Comparison of ENCODE assay signal across 24 cellular contexts in the genomic region with DNA sequence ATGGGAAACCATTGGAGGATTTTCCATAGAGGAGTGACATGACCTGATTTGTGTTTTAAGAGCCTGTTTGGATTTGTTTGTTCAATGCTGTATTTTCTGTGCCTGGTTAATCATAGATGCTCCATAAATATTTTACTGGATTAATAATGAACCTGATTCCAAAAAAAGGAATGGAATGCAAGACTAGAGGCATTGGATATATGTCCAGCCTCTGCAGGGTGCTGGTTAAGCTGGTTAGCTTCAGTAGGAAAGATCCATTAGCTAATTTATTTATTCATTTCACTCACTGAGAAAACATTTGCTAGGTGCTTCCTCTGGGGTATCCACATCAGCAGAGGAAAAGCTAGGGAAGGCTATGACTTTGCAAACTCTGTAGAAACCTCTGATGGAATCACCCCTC. TPM values are rescaled to one million over a fixed set of nuclear protein-coding genes. Genes with fewer than 3 reads are reported as not detected.
DNase-seq lines count a peak whose midpoint lies in the region; ATAC-seq and TF ChIP-seq lines count a peak whose summit lies in the region.
"Had no signal": no experiment of that assay in that cellular context is flagged by ENCODE, and none has a peak within 500 bp of the region (broad histone marks: within the 10 kb centered on the region; RNA-seq: fewer than 3 reads in every experiment).

No MANE protein-coding gene starts in this region.

- peak; percentile 88 for DNase-seq in Caki2 (ENCODE audit: low read depth)
- no peak for DNase-seq in body of pancreas
- DNase-seq in kidney tubule cell (ENCODE audit: low spot score) = peak; percentile 64
- peak; percentile 87 for DNase-seq in renal cortical epithelial cell (ENCODE audit: low read depth)
- no peak for DNase-seq in posterior vena cava (ENCODE audit: low spot score)
- no peak for DNase-seq in dermis blood vessel endothelial cell
- DNase-seq in natural killer cell treated with Interleukin-12 subunit alpha and Interleukin-12 subunit beta and Interleukin-15 and Interleukin-18, amount 100 ng/mL, for 72 hours (ENCODE audit: low spot score) = no peak
- DNase-seq: AML-193; Caco-2; CD4-positive, alpha-beta T cell; CD8-positive, alpha-beta T cell; DMS 273 treated with DMSO at 0.1 percent for 48 hours; DMS153; DMS53; DMS79; DND-41; EL; GDM1 had no signal

- H3K27me3 Mint-ChIP-seq in natural killer cell treated with Interleukin-12 subunit alpha and Interleukin-12 subunit beta and Interleukin-15 and Interleukin-18, amount 100 ng/mL, for 72 hours = peaks cover under 1 to 8% of the 10 kb centered on the region in 2 donors

- no peak for TF ChIP-seq POLR2A in body of pancreas (IDR thresholded peaks at IDR 0.05)

- TF ChIP-seq CTCF in body of pancreas (IDR thresholded peaks at IDR 0.05) = no peak

- in situ Hi-C loops in Caki2 (cut with HindIII; ENCODE audit: low pct_unique_long_range_greater_than_20kb, low sequenced_read_pairs) = no loop called here

- H3K4me3 ChIP-seq in body of pancreas = no peak overlapping the region
- H3K4me3 ChIP-seq: A549; BLaER1 treated with 17β-estradiol and CSF1 and Interleukin-3, amounts not matched to agents 10 nM and 100 nM; GM12878 had no signal

- H3K36me3 Mint-ChIP-seq in natural killer cell treated with Interleukin-12 subunit alpha and Interleukin-12 subunit beta and Interleukin-15 and Interleukin-18, amount 100 ng/mL, for 72 hours = no peaks in the 10 kb centered on the region
- H3K36me3 Mint-ChIP-seq: CD8-positive, alpha-beta T cell had no signal

- H3K4me1 Mint-ChIP-seq in natural killer cell treated with Interleukin-12 subunit alpha and Interleukin-12 subunit beta and Interleukin-15 and Interleukin-18, amount 100 ng/mL, for 72 hours (ENCODE audit: low read depth in 2 of 2) = no peaks in the 10 kb centered on the region
- H3K4me1 Mint-ChIP-seq: B cell had no signal

- H3K9me3 ChIP-seq in body of pancreas = no peaks in the 10 kb centered on the region
- H3K9me3 ChIP-seq: A549 had no signal

- no peak overlapping the region for H3K27ac Mint-ChIP-seq in natural killer cell treated with Interleukin-12 subunit alpha and Interleukin-12 subunit beta and Interleukin-15 and Interleukin-18, amount 100 ng/mL, for 72 hours
- H3K27ac Mint-ChIP-seq: B cell; CD4-positive, alpha-beta T cell; CD8-positive, alpha-beta T cell had no signal

- no peak overlapping the region for H3K4me3 Mint-ChIP-seq in natural killer cell treated with Interleukin-12 subunit alpha and Interleukin-12 subunit beta and Interleukin-15 and Interleukin-18, amount 100 ng/mL, for 72 hours
- H3K4me3 Mint-ChIP-seq: B cell; CD4-positive, alpha-beta T cell; CD8-positive, alpha-beta T cell had no signal

- intact Hi-C loops in body of pancreas (cut with DNase I) (no loop called here), posterior vena cava (cut with DNase I) (no loop called here)

- no peaks in the 10 kb centered on the region for H3K27me3 ChIP-seq in body of pancreas
- H3K27me3 ChIP-seq: BLaER1 treated with 17β-estradiol and CSF1 and Interleukin-3, amounts not matched to agents 10 nM and 100 nM had no signal

- ATAC-seq in body of pancreas = peak; percentile 47
- ATAC-seq in natural killer cell treated with Interleukin-12 subunit alpha and Interleukin-12 subunit beta and Interleukin-15 and Interleukin-18, amount 100 ng/mL, for 72 hours = no peak
- ATAC-seq: A549; CD8-positive, alpha-beta T cell; GM12878 had no signal

- peaks cover 16% of the 10 kb centered on the region for H3K4me1 ChIP-seq in body of pancreas
- H3K4me1 ChIP-seq: A549; BLaER1 treated with 17β-estradiol and CSF1 and Interleukin-3, amounts not matched to agents 10 nM and 100 nM; Caco-2 had no signal

- H3K9me3 Mint-ChIP-seq in natural killer cell treated with Interleukin-12 subunit alpha and Interleukin-12 subunit beta and Interleukin-15 and Interleukin-18, amount 100 ng/mL, for 72 hours = peaks cover 2% of the 10 kb centered on the region

- peak overlapping the region in 2 of 4 donors; percentile 13 to 50 for H3K27ac ChIP-seq in body of pancreas
- H3K27ac ChIP-seq: 22Rv1; A549; BLaER1 treated with 17β-estradiol and CSF1 and Interleukin-3, amounts not matched to agents 10 nM and 100 nM; C4-2B had no signal

- no peaks in the 10 kb centered on the region for H3K36me3 ChIP-seq in body of pancreas (replicated peaks in 1 of 2; ENCODE audit: insufficient read depth in 1 of 2, low read depth in 2 of 2)
- H3K36me3 ChIP-seq: BLaER1 treated with 17β-estradiol and CSF1 and Interleukin-3, amounts not matched to agents 10 nM and 100 nM had no signal

RNA-seq across cellular contexts. Expression of a gene that starts 57.7 kb away (rescaled TPM):
- 23.3 and 24.2 TPM in 2 replicates for total RNA-seq in Caki2 (2014; rRNA removed; shearing (Covaris generic); ENCODE audit: low replicate concordance)
- total RNA-seq in body of pancreas (1 to 10 TPM; 1.8 to 4.6 TPM), renal cortical epithelial cell (21.2 and 21.3 TPM in 2 replicates), posterior vena cava (under 1 TPM in 1 of 2 donors, not detected in 1; 0.14 TPM), dermis blood vessel endothelial cell (0.17 and 0.19 TPM in 2 replicates)
- under 1 TPM in 1 of 2 donors, not detected in 1; 0.11 TPM for total RNA-seq in natural killer cell treated with Interleukin-12 subunit alpha and Interleukin-12 subunit beta and Interleukin-15 and Interleukin-18, amount 100 ng/mL, for 72 hours
- total RNA-seq: CD4-positive, alpha-beta T cell had no signal

Comparison
In these comparisons a context has a peak if more than half of its experiments do, and no peak if none do; other contexts are left out.
1. DNase-seq: peak in Caki2 (single experiment), kidney tubule cell (single experiment) and renal cortical epithelial cell (single experiment); none in body of pancreas (0 of 4), posterior vena cava (single experiment), dermis blood vessel endothelial cell (single experiment) and natural killer cell treated with Interleukin-12 subunit alpha and Interleukin-12 subunit beta and Interleukin-15 and Interleukin-18, amount 100 ng/mL, for 72 hours (single experiment).